ENCODE assay signal across 30 cellular contexts in the genomic region with DNA sequence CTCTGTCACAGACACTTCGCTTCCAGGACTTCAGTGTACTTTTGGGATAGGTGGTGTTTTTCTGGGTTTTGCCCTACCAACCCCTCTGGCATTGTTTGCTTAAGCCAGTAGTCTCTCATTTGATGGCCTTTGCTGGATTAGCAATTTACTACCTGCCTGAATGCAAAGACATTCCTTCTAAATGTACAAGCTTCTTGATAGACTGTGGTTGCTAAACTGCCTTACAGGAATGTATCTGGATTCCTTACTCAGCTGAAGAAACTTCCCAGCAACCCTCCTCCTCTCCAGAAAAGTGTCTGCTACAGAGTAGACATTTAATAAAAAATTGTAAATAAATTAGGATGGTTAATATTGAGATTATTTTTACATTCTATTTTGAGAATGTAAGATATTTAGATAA.
DNase-seq lines count a peak whose midpoint lies in the region; FAIRE-seq lines count a peak whose summit lies in the region.
"Had no signal": no experiment of that assay in that cellular context is flagged by ENCODE, and none has a peak within 500 bp of the region (broad histone marks: within the 10 kb centered on the region; RNA-seq: fewer than 3 reads in every experiment).

No MANE protein-coding gene starts in this region.

- FAIRE-seq in HTR-8/SVneo (lab: Jason Lieb, UNC): no peak
- FAIRE-seq: keratinocyte, pancreas had no signal

- intact Hi-C loops in cardiac septum (cut with DNase I): no loop called here

- DNase-seq in HTR-8/SVneo (ENCODE audit: insufficient read length, low spot score) (peak; percentile 10), astrocyte of the hippocampus (ENCODE audit: low read depth, low spot score) (peak; percentile 52), iris pigment epithelial cell (ENCODE audit: low read depth) (peak; percentile 32), renal cortical epithelial cell (ENCODE audit: low read depth) (peak; percentile 83), NCI-H2227 treated with DMSO at 0.1 percent for 48 hours (lab: John Stamatoyannopoulos, UW) (no peak), NCI-H2107 treated with DMSO at 0.1 percent for 48 hours (lab: John Stamatoyannopoulos, UW; ENCODE audit: unreplicated experiment) (no peak), cardiac septum (ENCODE audit: low spot score) (no peak), NCI-H748 treated with DMSO at 0.1 percent for 48 hours (lab: John Stamatoyannopoulos, UW) (no peak)
- DNase-seq: activated naive CD4-positive, alpha-beta T cell treated with anti-CD3 and anti-CD28 coated beads, Interleukin-2, amount 10 ng/mL, durations not matched to agents 7 days and 5 days; amygdala; BE2C; dermis blood vessel endothelial cell; DMS53; GDM1; H9; KG1; lower lobe of right lung; MG63; NCI-H1105 treated with DMSO at 0.1 percent for 48 hours; nephron progenitor cell; pancreas; PC-3; right cardiac atrium; SHP77; stimulated activated CD4-positive, alpha-beta T cell treated with anti-CD3 and anti-CD28 coated beads, Interleukin-4, amount 100 ng/mL, for 1 hour; SW 1271; T1000; transverse colon; WERI-Rb-1 had no signal

Comparison
In these comparisons a context has a peak if more than half of its experiments do, and no peak if none do; other contexts are left out.
1. DNase-seq: peak in HTR-8/SVneo (single experiment), astrocyte of the hippocampus (single experiment), iris pigment epithelial cell (single experiment) and renal cortical epithelial cell (single experiment); none in NCI-H2227 treated with DMSO at 0.1 percent for 48 hours (single experiment), NCI-H2107 treated with DMSO at 0.1 percent for 48 hours (single experiment), cardiac septum (single experiment) and NCI-H748 treated with DMSO at 0.1 percent for 48 hours (single experiment).